19 cellular contexts compared by ENCODE assay signal in the genomic region with DNA sequence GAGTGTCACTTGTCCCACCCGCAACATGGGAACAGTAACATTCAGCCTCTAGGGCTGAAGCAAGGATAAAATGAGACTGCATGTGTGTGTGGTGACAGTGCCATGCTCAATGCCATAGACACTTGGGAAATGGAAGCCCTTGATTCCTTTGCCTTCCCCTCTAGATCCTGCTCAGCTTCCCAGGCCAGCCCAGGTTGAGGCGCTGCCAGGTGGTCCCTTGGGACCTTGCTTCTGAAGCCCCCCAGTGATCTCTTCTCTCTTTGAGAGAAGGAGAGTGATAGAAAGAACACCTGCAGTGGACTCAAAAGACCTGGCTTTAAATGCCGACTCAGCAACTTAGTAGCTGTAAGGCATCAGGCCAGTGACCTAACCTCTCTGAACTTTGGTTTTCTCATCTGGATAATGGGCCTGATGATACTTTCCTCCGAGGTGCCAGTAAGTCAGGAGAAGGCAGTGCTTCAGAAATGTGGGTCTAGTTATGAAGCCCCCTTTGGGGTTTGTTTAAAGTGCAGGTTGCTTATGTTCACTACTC.
"Had no signal": no experiment of that assay in that cellular context is flagged by ENCODE, and none has a peak within 500 bp of the region (broad histone marks: within the 10 kb centered on the region; RNA-seq: fewer than 3 reads in every experiment).

No MANE protein-coding gene starts in this region.

- H3K36me3 Mint-ChIP-seq: mesothelial cell of epicardium, natural killer cell had no signal

- H3K4me3 Mint-ChIP-seq: mesothelial cell of epicardium; natural killer cell; neural crest cell; stimulated activated effector memory CD8-positive, alpha-beta T cell treated with anti-CD3 and anti-CD28 coated beads, Interleukin-12 subunit alpha, Interleukin-12 subunit beta, amount 100 ng/mL, for 72 hours; stimulated activated naive CD8-positive, alpha-beta T cell treated with anti-CD3 and anti-CD28 coated beads, Interleukin-15, Interleukin-2, amounts not matched to agents 100 ng/mL and 50 ng/mL, for 24 hours had no signal

- DNase-seq: effector memory CD4-positive, alpha-beta T cell; gastrocnemius medialis; heart right ventricle; hypothalamus; kidney glomerular epithelial cell; natural killer cell; posterior cingulate gyrus; right cardiac atrium; stimulated activated CD4-positive, alpha-beta T cell treated with anti-CD3 and anti-CD28 coated beads, Interleukin-2, amount 100 ng/mL, for 48 hours; upper lobe of right lung had no signal

- H3K27ac Mint-ChIP-seq: mesothelial cell of epicardium; natural killer cell; stimulated activated effector memory CD8-positive, alpha-beta T cell treated with anti-CD3 and anti-CD28 coated beads, Interleukin-12 subunit alpha, Interleukin-12 subunit beta, amount 100 ng/mL, for 72 hours; stimulated activated naive CD8-positive, alpha-beta T cell treated with anti-CD3 and anti-CD28 coated beads, Interleukin-15, Interleukin-2, amounts not matched to agents 100 ng/mL and 50 ng/mL, for 24 hours had no signal

- H3K9me3 Mint-ChIP-seq: mesothelial cell of epicardium; natural killer cell; neural crest cell; stimulated activated effector memory CD8-positive, alpha-beta T cell treated with anti-CD3 and anti-CD28 coated beads, Interleukin-12 subunit alpha, Interleukin-12 subunit beta, amount 100 ng/mL, for 72 hours; stimulated activated naive CD8-positive, alpha-beta T cell treated with anti-CD3 and anti-CD28 coated beads, Interleukin-15, Interleukin-2, amounts not matched to agents 100 ng/mL and 50 ng/mL, for 24 hours had no signal

- ATAC-seq: gastrocnemius medialis; heart right ventricle; natural killer cell; right cardiac atrium; stimulated activated effector memory CD8-positive, alpha-beta T cell treated with anti-CD3 and anti-CD28 coated beads, Interleukin-12 subunit alpha, Interleukin-12 subunit beta, amount 100 ng/mL, for 72 hours; upper lobe of right lung had no signal

- H3K4me1 Mint-ChIP-seq: stimulated activated effector memory CD8-positive, alpha-beta T cell treated with anti-CD3 and anti-CD28 coated beads, Interleukin-12 subunit alpha, Interleukin-12 subunit beta, amount 100 ng/mL, for 72 hours had no signal

- H3K27ac ChIP-seq: epithelial cell of prostate, esophagus muscularis mucosa, gastrocnemius medialis, testis, tibial nerve, upper lobe of right lung, vagina had no signal
